In the genomic region with DNA sequence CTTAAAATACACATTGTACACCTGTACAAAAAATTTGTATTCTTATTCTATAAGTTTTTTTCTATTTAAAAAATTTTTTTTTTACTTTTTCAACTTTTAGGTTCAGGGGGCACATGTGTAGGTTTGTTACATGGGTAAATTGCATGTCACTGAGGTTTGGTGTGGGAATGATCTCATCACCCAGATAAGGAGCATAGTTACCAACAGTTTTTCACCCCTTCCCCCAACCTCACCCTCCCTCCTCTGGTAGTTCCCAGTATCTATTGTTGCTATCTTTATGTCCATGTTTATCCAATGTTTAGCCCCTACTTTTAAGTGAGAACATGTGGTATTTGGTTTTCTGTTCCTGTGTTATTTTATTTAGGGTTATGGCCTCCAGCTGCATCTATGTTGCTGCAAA, we compare ENCODE assay signal across 16 cellular contexts.
DNase-seq lines count a peak whose midpoint lies in the region; ATAC-seq, FAIRE-seq and TF ChIP-seq lines count a peak whose summit lies in the region.
"Had no signal": no experiment of that assay in that cellular context is flagged by ENCODE, and none has a peak within 500 bp of the region (broad histone marks: within the 10 kb centered on the region; RNA-seq: fewer than 3 reads in every experiment).

No MANE protein-coding gene starts in this region.

- no peak overlapping the region for H2AFZ ChIP-seq in DND-41 (ENCODE audit: low read depth, low read length)
- H2AFZ ChIP-seq: GM23248 had no signal

- no peaks in the 10 kb centered on the region; the same call in 1 of the 2 replicates for H4K20me1 ChIP-seq in DND-41 (ENCODE audit: insufficient read depth, low read length)
- H4K20me1 ChIP-seq: BLaER1 treated with 17β-estradiol and CSF1 and Interleukin-3, amounts not matched to agents 10 nM and 100 nM had no signal

- no peaks in the 10 kb centered on the region for H3K27me3 Mint-ChIP-seq in progenitor cell of endocrine pancreas
- H3K27me3 Mint-ChIP-seq: B cell had no signal

- no peak overlapping the region for H3K4me3 Mint-ChIP-seq in progenitor cell of endocrine pancreas (ENCODE audit: low read depth)
- H3K4me3 Mint-ChIP-seq: B cell; CD8-positive, alpha-beta T cell had no signal

- peak; percentile 35; the same call in 1 of the 3 replicates for ATAC-seq in DND-41 (ENCODE audit: insufficient read depth, low read depth)
- ATAC-seq: CD8-positive, alpha-beta T cell had no signal

- H3K4me1 ChIP-seq in DND-41 (ENCODE audit: insufficient read depth, low read length) = no peaks in the 10 kb centered on the region
- H3K4me1 ChIP-seq: BLaER1 treated with 17β-estradiol and CSF1 and Interleukin-3, amounts not matched to agents 10 nM and 100 nM had no signal

- no peaks in the 10 kb centered on the region for H3K27me3 ChIP-seq in DND-41 (ENCODE audit: insufficient read depth, low read length, poor library complexity)
- H3K27me3 ChIP-seq: BLaER1 treated with 17β-estradiol and CSF1 and Interleukin-3, amounts not matched to agents 10 nM and 100 nM had no signal

- H3K79me2 ChIP-seq in DND-41 (ENCODE audit: insufficient read depth, low read length) = peaks cover 3% of the 10 kb centered on the region; the same call in 1 of the 2 replicates

- TF ChIP-seq POLR2A in GM12892 (IDR thresholded peaks at IDR 0.05; ENCODE audit: low read depth, low read length) = no peak

- H3K9ac ChIP-seq in DND-41 (ENCODE audit: low read depth, low read length) = no peak overlapping the region
- H3K9ac ChIP-seq: BLaER1 treated with 17β-estradiol and CSF1 and Interleukin-3, amounts not matched to agents 10 nM and 100 nM; GM23248 had no signal

- H3K36me3 ChIP-seq in DND-41 (ENCODE audit: insufficient read depth, low read length) = peaks cover 5% of the 10 kb centered on the region; the same call in 1 of the 2 replicates
- H3K36me3 ChIP-seq: HAP-1 had no signal

- H3K36me3 Mint-ChIP-seq in progenitor cell of endocrine pancreas (ENCODE audit: insufficient read depth) = peaks cover 2% of the 10 kb centered on the region

- no peaks in the 10 kb centered on the region for H3K9me3 Mint-ChIP-seq in progenitor cell of endocrine pancreas (ENCODE audit: low read depth)
- H3K9me3 Mint-ChIP-seq: CD8-positive, alpha-beta T cell had no signal

- H3K27ac ChIP-seq in DND-41 (ENCODE audit: low read length) = no peak overlapping the region
- H3K27ac ChIP-seq: BLaER1 treated with 17β-estradiol and CSF1 and Interleukin-3, amounts not matched to agents 10 nM and 100 nM; GM23248 had no signal

- no peak overlapping the region for H3K27ac Mint-ChIP-seq in progenitor cell of endocrine pancreas
- H3K27ac Mint-ChIP-seq: B cell; CD8-positive, alpha-beta T cell had no signal

- H3K4me1 Mint-ChIP-seq in progenitor cell of endocrine pancreas (ENCODE audit: low read depth) = peaks cover 1% of the 10 kb centered on the region
- H3K4me1 Mint-ChIP-seq: B cell had no signal

- no peak for TF ChIP-seq CTCF in DND-41 (IDR thresholded peaks at IDR 0.05; ENCODE audit: borderline replicate concordance, extremely low read depth, low read length, poor library complexity, severe bottlenecking)
- no peak for TF ChIP-seq CTCF in progenitor cell of endocrine pancreas (IDR thresholded peaks at IDR 0.05; ENCODE audit: unreplicated experiment)

- H3K4me3 ChIP-seq in DND-41 (ENCODE audit: low read depth in 1 of 2, low read length in 2 of 2) = no peak overlapping the region
- H3K4me3 ChIP-seq: BLaER1 treated with 17β-estradiol and CSF1 and Interleukin-3, amounts not matched to agents 10 nM and 100 nM; GM23248; HAP-1 had no signal

- FAIRE-seq in GM12892 (lab: Jason Lieb, UNC) = peak; percentile 66
- peak; percentile 33 for FAIRE-seq in frontal cortex (lab: Jason Lieb, UNC)

- no peak overlapping the region for H3K4me2 ChIP-seq in DND-41 (ENCODE audit: insufficient read depth, low read length)
- H3K4me2 ChIP-seq: BLaER1 treated with 17β-estradiol and CSF1 and Interleukin-3, amounts not matched to agents 10 nM and 100 nM had no signal

- DNase-seq in DND-41 (no peak), GM12892 (ENCODE audit: insufficient read length) (no peak), amniotic epithelial cell (ENCODE audit: low read depth) (peak; percentile 22), frontal cortex (ENCODE audit: low spot score in 2 of 2) (no peak), NCI-H1417 treated with DMSO at 0.1 percent for 48 hours (lab: John Stamatoyannopoulos, UW) (no peak), iPS-NIHi11 (ENCODE audit: low spot score) (no peak), progenitor cell of endocrine pancreas (ENCODE audit: low spot score, unreplicated experiment) (no peak)
- DNase-seq: Calu3; CD8-positive, alpha-beta T cell; DMS 273 treated with DMSO at 0.1 percent for 48 hours; DMS53; GDM1; GM23248 had no signal

- H3K9me3 ChIP-seq in DND-41 (ENCODE audit: insufficient read depth, low read length, severe bottlenecking) = no peaks in the 10 kb centered on the region
- H3K9me3 ChIP-seq: BLaER1 treated with 17β-estradiol and CSF1 and Interleukin-3, amounts not matched to agents 10 nM and 100 nM; HAP-1 had no signal
